In genomic region chr1:17759114-17759513, GRCh38 we compare ENCODE assay signal across 13 cellular contexts. TPM values are rescaled to one million over a fixed set of nuclear protein-coding genes. Genes with fewer than 3 reads are reported as not detected.
DNase-seq lines count a peak whose midpoint lies in the region; FAIRE-seq and TF ChIP-seq lines count a peak whose summit lies in the region.
"Had no signal": no experiment of that assay in that cellular context is flagged by ENCODE, and none has a peak within 500 bp of the region (broad histone marks: within the 10 kb centered on the region; RNA-seq: fewer than 3 reads in every experiment).

No MANE protein-coding gene starts in this region.

- H3K27me3 ChIP-seq in GM06990 (replicated peaks; ENCODE audit: control insufficient read depth, insufficient read depth, low read length) (no peaks in the 10 kb centered on the region), ovary (no peaks in the 10 kb centered on the region)
- H3K27me3 ChIP-seq: uterus had no signal

- no peaks in the 10 kb centered on the region for H3K4me1 ChIP-seq in ovary (ENCODE audit: insufficient read depth)
- H3K4me1 ChIP-seq: uterus had no signal

- TF ChIP-seq CTCF in AG09319 (IDR thresholded peaks at IDR 0.05; ENCODE audit: low read depth, low read length): peak; percentile 7; the same call in 1 of the 2 replicates
- peak; percentile 42 for TF ChIP-seq CTCF in GM06990 (IDR thresholded peaks at IDR 0.05; ENCODE audit: insufficient read depth, low read length, poor library complexity, severe bottlenecking)
- TF ChIP-seq CTCF in foreskin fibroblast (IDR thresholded peaks at IDR 0.05; ENCODE audit: low read depth, low read length): peak; percentile 13
- no peak for TF ChIP-seq CTCF in ovary (IDR thresholded peaks at IDR 0.05)

- no peak for TF ChIP-seq EP300 in ovary (IDR thresholded peaks at IDR 0.05)

- H3K36me3 ChIP-seq in GM06990 (ENCODE audit: control insufficient read depth, insufficient read depth, low read length) (no peaks in the 10 kb centered on the region), ovary (no peaks in the 10 kb centered on the region)
- H3K36me3 ChIP-seq: uterus had no signal

- 49 to 56% (median 55%) methylated on average over 7 of the region's 7 CpGs for WGBS in ovary, 3 donors

- H3K4me3 ChIP-seq in GM06990 (replicated peaks; ENCODE audit: low read depth, low read length): no peak overlapping the region
- H3K4me3 ChIP-seq in foreskin fibroblast (ENCODE audit: low read depth in 1 of 2, low read length in 2 of 2): no peak overlapping the region
- no peak overlapping the region for H3K4me3 ChIP-seq in ovary
- H3K4me3 ChIP-seq: coronary artery, uterus had no signal

- no peak for DNase-seq in AG09319 (ENCODE audit: extremely low read depth, low read depth)
- peak; percentile 9 for DNase-seq in GM06990 (ENCODE audit: extremely low read depth, insufficient read length)
- DNase-seq in NCI-H69 (lab: John Stamatoyannopoulos, UW): peak; percentile 1
- DNase-seq in foreskin fibroblast: no peak
- no peak for DNase-seq in UCSD-AML1 (lab: John Stamatoyannopoulos, UW; ENCODE audit: unreplicated experiment)
- no peak for DNase-seq in GM03348 (ENCODE audit: low spot score)
- DNase-seq in urothelium cell line (ENCODE audit: low spot score): no peak
- DNase-seq in ovary: no peak
- DNase-seq: activated T-cell treated with anti-CD3 and anti-CD28 coated beads for 4 hours, NCI-H1694, SHP77 treated with DMSO at 0.1 percent for 48 hours, uterus had no signal

- peaks cover 0 to 12% of the 10 kb centered on the region in 2 donors for H3K9me3 ChIP-seq in ovary

- H3K27ac ChIP-seq in ovary: no peak overlapping the region
- H3K27ac ChIP-seq: coronary artery, uterus had no signal

- TF ChIP-seq POLR2A in ovary (IDR thresholded peaks at IDR 0.05): no peak

- FAIRE-seq in urothelium cell line (lab: Jason Lieb, UNC): no peak

- intact Hi-C loops in ovary (cut with DNase I): no loop called here

RNA-seq across cellular contexts. Expression of gene ACTL8, which starts 4.0 kb away (rescaled TPM):
- not detected for total RNA-seq in ovary
- under 1 TPM; 0.18 to 0.80 TPM for polyA plus RNA-seq in ovary
- total RNA-seq: uterus had no signal

Comparison
In these comparisons a context has a peak if more than half of its experiments do, and no peak if none do; other contexts are left out.
1. DNase-seq: peak in GM06990 (single experiment) and NCI-H69 (single experiment); none in AG09319 (single experiment), foreskin fibroblast (0 of 2), UCSD-AML1 (single experiment), GM03348 (single experiment), urothelium cell line (single experiment) and ovary (0 of 5).
2. CTCF ChIP-seq: peak in AG09319 (single experiment), GM06990 (single experiment) and foreskin fibroblast (single experiment); none in ovary (0 of 3).